Comparison of ENCODE assay signal across 23 cellular contexts in the genomic region with DNA sequence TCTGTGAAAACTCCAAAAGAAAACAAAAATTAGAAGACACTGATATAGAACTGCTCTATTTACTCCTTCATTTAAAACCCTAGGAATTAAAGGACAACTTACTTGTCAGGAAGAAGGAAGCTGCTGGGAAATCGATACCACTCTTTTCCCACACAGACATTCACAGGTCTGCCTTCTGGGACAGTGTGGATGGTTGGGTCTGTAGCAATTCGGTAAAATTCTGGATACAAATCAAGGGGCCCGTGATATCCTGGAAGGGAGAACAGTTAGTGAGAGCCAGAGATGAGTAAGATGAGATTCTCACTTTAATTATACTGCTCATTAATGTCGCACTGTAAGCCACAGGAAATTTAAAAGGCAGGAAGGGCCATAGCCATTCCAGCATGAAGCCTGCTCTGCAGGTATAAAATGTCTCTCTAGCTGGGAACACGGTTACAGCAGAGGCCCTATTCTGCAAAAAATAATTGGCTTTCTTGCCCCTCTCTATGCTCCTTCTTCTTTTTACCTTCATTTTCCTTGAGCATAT. TPM values are rescaled to one million over a fixed set of nuclear protein-coding genes. Genes with fewer than 3 reads are reported as not detected.
DNase-seq lines count a peak whose midpoint lies in the region; ATAC-seq, FAIRE-seq and TF ChIP-seq lines count a peak whose summit lies in the region.
"Had no signal": no experiment of that assay in that cellular context is flagged by ENCODE, and none has a peak within 500 bp of the region (broad histone marks: within the 10 kb centered on the region; RNA-seq: fewer than 3 reads in every experiment).

No MANE protein-coding gene starts in this region.

- H3K9me3 Mint-ChIP-seq in activated CD4-positive, alpha-beta T cell treated with anti-CD3 and anti-CD28 coated beads, Interleukin-2, amount 10 ng/mL, durations not matched to agents 7 days and 5 days: no peaks in the 10 kb centered on the region
- H3K9me3 Mint-ChIP-seq in osteocyte (ENCODE audit: unreplicated experiment): no peaks in the 10 kb centered on the region
- H3K9me3 Mint-ChIP-seq: CD4-positive, alpha-beta memory T cell; H9; IgD-negative memory B cell had no signal

- no peaks in the 10 kb centered on the region for H3K27me3 ChIP-seq in adipocyte (replicated peaks; ENCODE audit: control insufficient read depth, insufficient read depth, low read length)
- no peaks in the 10 kb centered on the region for H3K27me3 ChIP-seq in psoas muscle (ENCODE audit: insufficient read depth in 3 of 3, low read length in 2 of 3)
- H3K27me3 ChIP-seq in small intestine (ENCODE audit: control insufficient read depth in 2 of 2, insufficient read depth in 2 of 2, low read length in 2 of 2): no peaks in the 10 kb centered on the region
- H3K27me3 ChIP-seq: MG63 had no signal

- intact Hi-C loops in psoas muscle (cut with DNase I): no loop called here

- H3K36me3 Mint-ChIP-seq in activated CD4-positive, alpha-beta T cell treated with anti-CD3 and anti-CD28 coated beads, Interleukin-2, amount 10 ng/mL, durations not matched to agents 7 days and 5 days (ENCODE audit: low read depth): peaks cover 20% of the 10 kb centered on the region
- H3K36me3 Mint-ChIP-seq in osteocyte (ENCODE audit: unreplicated experiment): peaks cover 27% of the 10 kb centered on the region

- WGBS in psoas muscle, 3 donors: 39 to 61% (median 41%) methylated on average over 5 of the region's 5 CpGs
- 93 to 96% (median 96%) methylated on average over 5 of the region's 5 CpGs for WGBS in small intestine, 3 donors

- POLR2A ChIA-PET in activated CD4-positive, alpha-beta T cell treated with anti-CD3 and anti-CD28 coated beads, Interleukin-2, amount 10 ng/mL, durations not matched to agents 7 days and 5 days (lab: Charles Lee): no interaction called here

- peak overlapping the region; percentile 61 for H3K27ac Mint-ChIP-seq in activated CD4-positive, alpha-beta T cell treated with anti-CD3 and anti-CD28 coated beads, Interleukin-2, amount 10 ng/mL, durations not matched to agents 7 days and 5 days
- no peak overlapping the region for H3K27ac Mint-ChIP-seq in osteocyte (ENCODE audit: unreplicated experiment)
- H3K27ac Mint-ChIP-seq: B cell; CD4-positive, alpha-beta memory T cell; IgD-negative memory B cell had no signal

- CTCF ChIA-PET in activated CD4-positive, alpha-beta T cell treated with anti-CD3 and anti-CD28 coated beads, Interleukin-2, amount 10 ng/mL, durations not matched to agents 7 days and 5 days (lab: Charles Lee): no interaction called here

- no peak for FAIRE-seq in small intestine (lab: Jason Lieb, UNC)
- FAIRE-seq: HTR-8/SVneo had no signal

- DNase-seq in activated CD4-positive, alpha-beta T cell treated with anti-CD3 and anti-CD28 coated beads, Interleukin-2, amount 10 ng/mL, durations not matched to agents 7 days and 5 days: no peak
- no peak for DNase-seq in activated CD4-positive, alpha-beta T cell treated with anti-CD3 and anti-CD28 coated beads for 4 hours
- DNase-seq in adipocyte (ENCODE audit: low read depth): no peak
- no peak for DNase-seq in psoas muscle
- no peak for DNase-seq in osteocyte (ENCODE audit: extremely low spot score, unreplicated experiment)
- DNase-seq in small intestine: no peak
- DNase-seq: Calu3; CD4-positive, alpha-beta memory T cell; DMS53; H9; MG63; NCI-H1048; NCI-H1436; NCI-H2029; NCI-H2171; NCI-H526 had no signal

- peak overlapping the region; percentile 83 for H3K27ac ChIP-seq in psoas muscle
- H3K27ac ChIP-seq in small intestine (ENCODE audit: low read depth in 1 of 2, low read length in 1 of 2): no peak overlapping the region
- H3K27ac ChIP-seq: 22Rv1 had no signal

- ATAC-seq in psoas muscle: peak; percentile 43 to 75 (median 62)
- ATAC-seq in GM18868 (IDR thresholded peaks at IDR 0.05; ENCODE audit: unreplicated experiment): no peak
- ATAC-seq in GM21576 (IDR thresholded peaks at IDR 0.05; ENCODE audit: unreplicated experiment): no peak
- ATAC-seq: Right ventricle myocardium inferior had no signal

- peaks cover 94% of the 10 kb centered on the region for H3K4me1 ChIP-seq in adipocyte (ENCODE audit: control insufficient read depth, insufficient read depth, low read length)
- peaks cover 58% of the 10 kb centered on the region for H3K4me1 ChIP-seq in psoas muscle
- H3K4me1 ChIP-seq in small intestine (ENCODE audit: control insufficient read depth in 2 of 2, insufficient read depth in 1 of 2, low read depth in 1 of 2, low read length in 1 of 2): peaks cover 3 to 5% of the 10 kb centered on the region in 2 donors

- peaks cover 15% of the 10 kb centered on the region for H3K4me1 Mint-ChIP-seq in activated CD4-positive, alpha-beta T cell treated with anti-CD3 and anti-CD28 coated beads, Interleukin-2, amount 10 ng/mL, durations not matched to agents 7 days and 5 days
- peaks cover 39% of the 10 kb centered on the region for H3K4me1 Mint-ChIP-seq in osteocyte (ENCODE audit: unreplicated experiment)
- H3K4me1 Mint-ChIP-seq: IgD-negative memory B cell had no signal

- H3K27me3 Mint-ChIP-seq in activated CD4-positive, alpha-beta T cell treated with anti-CD3 and anti-CD28 coated beads, Interleukin-2, amount 10 ng/mL, durations not matched to agents 7 days and 5 days: no peaks in the 10 kb centered on the region
- no peaks in the 10 kb centered on the region for H3K27me3 Mint-ChIP-seq in osteocyte (ENCODE audit: unreplicated experiment)
- H3K27me3 Mint-ChIP-seq: B cell; CD4-positive, alpha-beta memory T cell; IgD-negative memory B cell had no signal

- peak overlapping the region; percentile 59 for H3K4me3 ChIP-seq in adipocyte (ENCODE audit: low read length)
- no peak overlapping the region for H3K4me3 ChIP-seq in psoas muscle
- H3K4me3 ChIP-seq in small intestine (ENCODE audit: low read depth in 1 of 2, low read length in 2 of 2): no peak overlapping the region
- H3K4me3 ChIP-seq: MG63 had no signal

- peak overlapping the region; percentile 81 for H3K9ac ChIP-seq in adipocyte (ENCODE audit: low read length)

- H3K9me3 ChIP-seq in adipocyte (ENCODE audit: control insufficient read depth, low read length) (no peaks in the 10 kb centered on the region), psoas muscle (no peaks in the 10 kb centered on the region), small intestine (ENCODE audit: control insufficient read depth, low read depth) (no peaks in the 10 kb centered on the region)
- H3K9me3 ChIP-seq: MG63 had no signal

- peaks cover 17% of the 10 kb centered on the region for H3K36me3 ChIP-seq in adipocyte (ENCODE audit: control insufficient read depth, insufficient read depth, low read length, severe bottlenecking)
- H3K36me3 ChIP-seq in psoas muscle (ENCODE audit: insufficient read depth in 1 of 2, low read depth in 1 of 2): peaks cover 6 to 45% of the 10 kb centered on the region in 2 donors
- peaks cover 4% of the 10 kb centered on the region in 2 donors for H3K36me3 ChIP-seq in small intestine (ENCODE audit: control insufficient read depth in 2 of 2, insufficient read depth in 2 of 2, low read length in 2 of 2)

- no peak overlapping the region for H3K4me3 Mint-ChIP-seq in activated CD4-positive, alpha-beta T cell treated with anti-CD3 and anti-CD28 coated beads, Interleukin-2, amount 10 ng/mL, durations not matched to agents 7 days and 5 days
- H3K4me3 Mint-ChIP-seq in osteocyte (ENCODE audit: unreplicated experiment): no peak overlapping the region
- H3K4me3 Mint-ChIP-seq: B cell; CD4-positive, alpha-beta memory T cell; H9; IgD-negative memory B cell had no signal

- TF ChIP-seq CTCF in psoas muscle (IDR thresholded peaks at IDR 0.05): no peak
- TF ChIP-seq CTCF in osteocyte (IDR thresholded peaks at IDR 0.05): no peak

RNA-seq across cellular contexts. Expression of a gene that starts 34.0 kb away (rescaled TPM):
- 10 to 100 TPM; 22.9 to 31.7 TPM for total RNA-seq in activated CD4-positive, alpha-beta T cell treated with anti-CD3 and anti-CD28 coated beads, Interleukin-2, amount 10 ng/mL, durations not matched to agents 7 days and 5 days
- 10 to 100 TPM; 12.8 to 20.3 (median 16.0) TPM for total RNA-seq in psoas muscle
- 10 to 100 TPM in 2 of 3 donors, 1 to 10 TPM in 1; 9.6 to 21.9 (median 11.4) TPM for polyA plus RNA-seq in psoas muscle
- 34.1 and 41.7 TPM in 2 replicates for total RNA-seq in osteocyte
- polyA plus RNA-seq in small intestine: 10 to 100 TPM; 15.7 to 17.6 (median 17.0) TPM

RNA-seq across cellular contexts. Expression of a gene that starts 41.5 kb away (rescaled TPM):
- total RNA-seq in activated CD4-positive, alpha-beta T cell treated with anti-CD3 and anti-CD28 coated beads, Interleukin-2, amount 10 ng/mL, durations not matched to agents 7 days and 5 days: 1 to 10 TPM; 4.2 to 5.1 TPM
- total RNA-seq in psoas muscle: under 1 TPM; 0.65 to 0.99 (median 0.85) TPM
- polyA plus RNA-seq in psoas muscle: 1 to 10 TPM in 1 of 3 donors, under 1 TPM in 2; 0.45 to 1.1 (median 0.57) TPM
- total RNA-seq in osteocyte: 1.9 and 2.5 TPM in 2 replicates
- polyA plus RNA-seq in small intestine: 1 to 10 TPM in 2 of 3 donors, under 1 TPM in 1; 0.67 to 1.7 (median 1.6) TPM

RNA-seq across cellular contexts. Expression of a gene that starts 41.9 kb away (rescaled TPM):
- total RNA-seq in activated CD4-positive, alpha-beta T cell treated with anti-CD3 and anti-CD28 coated beads, Interleukin-2, amount 10 ng/mL, durations not matched to agents 7 days and 5 days: 10 to 100 TPM; 18.3 to 26.5 TPM
- total RNA-seq in psoas muscle (10 to 100 TPM in 2 of 4 donors, 1 to 10 TPM in 2; 6.6 to 17.7 (median 11.8) TPM), osteocyte (12.5 and 17.2 TPM in 2 replicates)
- polyA plus RNA-seq in psoas muscle (1 to 10 TPM; 4.4 to 7.6 (median 4.8) TPM), small intestine (10 to 100 TPM; 21.2 to 27.7 (median 27.3) TPM)

Comparison
In these comparisons a context has a peak if more than half of its experiments do, and no peak if none do; other contexts are left out.
1. ATAC-seq: peak in psoas muscle (4 of 4); none in GM18868 (single experiment) and GM21576 (single experiment).